Comparison of ENCODE assay signal across 9 cellular contexts in the genomic region with DNA sequence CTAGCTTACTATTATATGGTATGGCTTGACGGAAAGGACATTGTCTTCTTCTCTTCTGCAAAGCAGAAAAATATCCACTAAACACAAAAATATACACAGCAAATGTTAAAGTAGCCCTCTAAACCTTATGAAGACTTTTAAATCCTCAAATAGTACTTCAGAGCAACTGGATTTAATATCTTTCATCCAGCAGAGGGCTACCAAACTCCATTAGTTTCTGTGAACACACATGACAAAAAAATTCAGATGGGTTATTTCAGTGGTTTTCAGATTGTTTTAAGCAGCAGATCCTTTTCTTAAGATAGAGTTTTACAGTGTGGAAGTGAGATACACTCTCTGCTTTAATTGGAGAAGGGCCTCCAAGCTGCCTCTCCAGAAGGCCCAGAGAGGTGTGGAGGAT. TPM values are rescaled to one million over a fixed set of nuclear protein-coding genes. Genes with fewer than 3 reads are reported as not detected.
DNase-seq lines count a peak whose midpoint lies in the region; ATAC-seq, FAIRE-seq and TF ChIP-seq lines count a peak whose summit lies in the region.
"Had no signal": no experiment of that assay in that cellular context is flagged by ENCODE, and none has a peak within 500 bp of the region (broad histone marks: within the 10 kb centered on the region; RNA-seq: fewer than 3 reads in every experiment).

No MANE protein-coding gene starts in this region.

- intact Hi-C loops in Panc1 (cut with micrococcal nuclease; ENCODE audit: unreplicated experiment), result no loop called here

- CTCF ChIA-PET in Panc1 (lab: Charles Lee), result no interaction called here

- FAIRE-seq in frontal cortex (lab: Jason Lieb, UNC), result peak; percentile 77

- H3K4me3 ChIP-seq in Panc1 (ENCODE audit: low read depth in 2 of 2, low read length in 2 of 2), result no peak overlapping the region
- H3K4me3 ChIP-seq: BLaER1 treated with 17β-estradiol and CSF1 and Interleukin-3, amounts not matched to agents 10 nM and 100 nM had no signal

- ATAC-seq in Panc1 (no peak), HG02798 (IDR thresholded peaks at IDR 0.05; ENCODE audit: poor library complexity, unreplicated experiment) (no peak), GM21526 (IDR thresholded peaks at IDR 0.05; ENCODE audit: low FRiP score, unreplicated experiment) (no peak), T-helper 17 cell (no peak)

- in situ Hi-C loops in Panc1 (cut with HindIII; ENCODE audit: low pct_unique_long_range_greater_than_20kb, low sequenced_read_pairs), result no loop called here

- BruUV-seq in Panc1 (replicated peaks; lab: Mats Ljungman, UMichigan), result no TSS peak

- H3K36me3 Mint-ChIP-seq in T-helper 17 cell (ENCODE audit: low read depth), result peaks cover 2% of the 10 kb centered on the region

- peaks cover 32% of the 10 kb centered on the region for H3K27me3 Mint-ChIP-seq in T-helper 17 cell

- H3K27ac ChIP-seq in Panc1 (ENCODE audit: low read length), result no peak overlapping the region
- H3K27ac ChIP-seq: BLaER1 treated with 17β-estradiol and CSF1 and Interleukin-3, amounts not matched to agents 10 nM and 100 nM had no signal

- no peaks in the 10 kb centered on the region for H3K4me1 ChIP-seq in Panc1 (ENCODE audit: control insufficient read depth, insufficient read depth, low read length)
- H3K4me1 ChIP-seq: BLaER1 treated with 17β-estradiol and CSF1 and Interleukin-3, amounts not matched to agents 10 nM and 100 nM had no signal

- H3K4me1 Mint-ChIP-seq in T-helper 17 cell, result no peaks in the 10 kb centered on the region

- H3K9me3 ChIP-seq in Panc1 (ENCODE audit: control insufficient read depth, insufficient read depth, low read depth, low read length) (no peaks in the 10 kb centered on the region), T-helper 17 cell (ENCODE audit: control insufficient read depth, low read length, poor library complexity, severe bottlenecking) (no peaks in the 10 kb centered on the region)
- H3K9me3 ChIP-seq: BLaER1 treated with 17β-estradiol and CSF1 and Interleukin-3, amounts not matched to agents 10 nM and 100 nM had no signal

- no peaks in the 10 kb centered on the region for H3K36me3 ChIP-seq in Panc1 (ENCODE audit: control insufficient read depth, insufficient read depth, low read length)
- H3K36me3 ChIP-seq: BLaER1 treated with 17β-estradiol and CSF1 and Interleukin-3, amounts not matched to agents 10 nM and 100 nM had no signal

- POLR2A ChIA-PET in Panc1 (lab: Charles Lee), result no interaction called here

- DNase-seq in NCI-H1105 (lab: John Stamatoyannopoulos, UW) (peak; percentile 9), NCI-H1105 treated with DMSO at 0.1 percent for 48 hours (lab: John Stamatoyannopoulos, UW) (no peak), Panc1 (ENCODE audit: low read depth, low spot score) (peak; percentile 8), frontal cortex (ENCODE audit: low spot score in 2 of 2) (peak in 1 of 2 donors; percentile 1), superior temporal gyrus (ENCODE audit: extremely low spot score) (peak; percentile 87), T-helper 17 cell (no peak)

- H3K27ac Mint-ChIP-seq in T-helper 17 cell, result no peak overlapping the region

- H3K27me3 ChIP-seq in Panc1 (ENCODE audit: control insufficient read depth, insufficient read depth, low read length), result no peaks in the 10 kb centered on the region
- H3K27me3 ChIP-seq: BLaER1 treated with 17β-estradiol and CSF1 and Interleukin-3, amounts not matched to agents 10 nM and 100 nM had no signal

- no peak overlapping the region for H3K4me3 Mint-ChIP-seq in T-helper 17 cell

- TF ChIP-seq CTCF in Panc1 (IDR thresholded peaks at IDR 0.05), result peak; percentile 39; the same call in 1 of the 2 replicates

RNA-seq across cellular contexts. Expression of a gene that starts 56.6 kb away (rescaled TPM):
- total RNA-seq in Panc1 (2021; ENCODE audit: unreplicated experiment) (5.5 TPM), frontal cortex (477 TPM), T-helper 17 cell (1 to 10 TPM in 1 of 2 donors, under 1 TPM in 1; 0.25 to 1.2 TPM)
- 2.7 TPM for polyA plus RNA-seq in Panc1 (2012; ENCODE audit: insufficient read length)

Comparison
In these comparisons a context has a peak if more than half of its experiments do, and no peak if none do; other contexts are left out.
1. DNase-seq: peak in NCI-H1105 (single experiment), Panc1 (single experiment) and superior temporal gyrus (single experiment); none in NCI-H1105 treated with DMSO at 0.1 percent for 48 hours (single experiment) and T-helper 17 cell (0 of 3).
2. RNA of a gene that starts 56.6 kb away (total RNA-seq): 477 TPM in frontal cortex (single experiment); 5.5 TPM in Panc1 (single experiment) and 0.25 to 1.2 TPM in T-helper 17 cell; every median in the first group is over 10 times any median in the second.